8 cellular contexts compared by ENCODE assay signal in genomic region chr3:195147649-195148121, GRCh38.
DNase-seq lines count a peak whose midpoint lies in the region; ATAC-seq and TF ChIP-seq lines count a peak whose summit lies in the region.

No MANE protein-coding gene starts in this region.

- peak; percentile 73 for DNase-seq in activated CD4-positive, alpha-beta T cell treated with anti-CD3 and anti-CD28 coated beads for 36 hours
- DNase-seq in activated CD4-positive, alpha-beta T cell treated with anti-CD3 and anti-CD28 coated beads, Interleukin-2, amount 50 U/mL, for 4 hours, result no peak
- DNase-seq in activated B cell treated with CpG ODN at 0.5 μM for 24 hours (peak; percentile 34), iris pigment epithelial cell (ENCODE audit: low read depth) (peak; percentile 69), occipital lobe (lab: John Stamatoyannopoulos, UW) (no peak), foreskin keratinocyte (no peak), SKM-1 (lab: John Stamatoyannopoulos, UW; ENCODE audit: unreplicated experiment) (no peak)

- H3K27me3 Mint-ChIP-seq in activated CD4-positive, alpha-beta T cell treated with anti-CD3 and anti-CD28 coated beads for 36 hours, result peaks cover 2% of the 10 kb centered on the region
- no peaks in the 10 kb centered on the region for H3K27me3 Mint-ChIP-seq in activated B cell treated with CpG ODN at 0.5 μM for 24 hours

- H3K9me3 Mint-ChIP-seq in activated CD4-positive, alpha-beta T cell treated with anti-CD3 and anti-CD28 coated beads for 36 hours (ENCODE audit: low read depth), result no peaks in the 10 kb centered on the region
- no peaks in the 10 kb centered on the region for H3K9me3 Mint-ChIP-seq in activated B cell treated with CpG ODN at 0.5 μM for 24 hours

- no peak overlapping the region for H3K27ac ChIP-seq in foreskin keratinocyte

- POLR2A ChIA-PET in activated CD4-positive, alpha-beta T cell treated with anti-CD3 and anti-CD28 coated beads for 36 hours (lab: Charles Lee), result no interaction called here
- POLR2A ChIA-PET in activated B cell treated with CpG ODN at 0.5 μM for 24 hours (lab: Charles Lee), result interaction anchor here (1.1 to 5.3 kb wide), 9 partner anchors 8 to 461 kb away, joined by 3 to 44 read pairs (median 7); partner anchors contain the start of gene FAM43A

- peak overlapping the region; percentile 58 for H3K4me3 Mint-ChIP-seq in activated CD4-positive, alpha-beta T cell treated with anti-CD3 and anti-CD28 coated beads for 36 hours
- H3K4me3 Mint-ChIP-seq in activated B cell treated with CpG ODN at 0.5 μM for 24 hours, result peak overlapping the region; percentile 85

- H3K27ac Mint-ChIP-seq in activated CD4-positive, alpha-beta T cell treated with anti-CD3 and anti-CD28 coated beads for 36 hours, result peak overlapping the region; percentile 47
- H3K27ac Mint-ChIP-seq in activated B cell treated with CpG ODN at 0.5 μM for 24 hours, result peak overlapping the region; percentile 84

- peaks cover 3% of the 10 kb centered on the region for H3K36me3 Mint-ChIP-seq in activated CD4-positive, alpha-beta T cell treated with anti-CD3 and anti-CD28 coated beads for 36 hours (ENCODE audit: low read depth)
- H3K36me3 Mint-ChIP-seq in activated B cell treated with CpG ODN at 0.5 μM for 24 hours (ENCODE audit: low read depth), result no peaks in the 10 kb centered on the region

- ATAC-seq in activated CD4-positive, alpha-beta T cell treated with anti-CD3 and anti-CD28 coated beads for 36 hours, result peak; percentile 89
- peak; percentile 80 for ATAC-seq in HG02870 (IDR thresholded peaks at IDR 0.05; ENCODE audit: unreplicated experiment)
- ATAC-seq in activated B cell treated with CpG ODN at 0.5 μM for 24 hours (ENCODE audit: low read depth), result peak; percentile 72
- ATAC-seq in foreskin keratinocyte, result no peak

- peaks cover 34% of the 10 kb centered on the region for H3K4me1 Mint-ChIP-seq in activated CD4-positive, alpha-beta T cell treated with anti-CD3 and anti-CD28 coated beads for 36 hours
- peaks cover 75% of the 10 kb centered on the region for H3K4me1 Mint-ChIP-seq in activated B cell treated with CpG ODN at 0.5 μM for 24 hours

- H3K4me1 ChIP-seq in foreskin keratinocyte, result peaks cover 17% of the 10 kb centered on the region

- CTCF ChIA-PET in activated CD4-positive, alpha-beta T cell treated with anti-CD3 and anti-CD28 coated beads for 36 hours (lab: Charles Lee), result interaction anchor here (0.6 to 0.9 kb wide), 3 partner anchors 359 to 498 kb away, joined by 3 to 4 read pairs (median 3); no protein-coding TSS in a partner anchor
- CTCF ChIA-PET in activated B cell treated with CpG ODN at 0.5 μM for 24 hours (lab: Charles Lee), result interaction anchor here (0.9 to 1.4 kb wide), 3 partner anchors 18 to 477 kb away, joined by 3 to 4 read pairs (median 3); no protein-coding TSS in a partner anchor

- no peaks in the 10 kb centered on the region for H3K27me3 ChIP-seq in foreskin keratinocyte

- intact Hi-C loops in activated CD4-positive, alpha-beta T cell treated with anti-CD3 and anti-CD28 coated beads for 36 hours (cut with DNase I, micrococcal nuclease), result no loop called here
- intact Hi-C loops in activated B cell treated with CpG ODN at 0.5 μM for 24 hours (cut with micrococcal nuclease), result loop anchor here (1.0 to 2.0 kb wide), 3 partner anchors 10 to 411 kb away; no protein-coding TSS in a partner anchor

- TF ChIP-seq CTCF in activated B cell treated with CpG ODN at 0.5 μM for 24 hours (IDR thresholded peaks at IDR 0.05) (no peak), foreskin keratinocyte (conservative IDR thresholded peaks at IDR 0.05) (no peak)

Comparison
In these comparisons a context has a peak if more than half of its experiments do, and no peak if none do; other contexts are left out.
1. DNase-seq: peak in activated CD4-positive, alpha-beta T cell treated with anti-CD3 and anti-CD28 coated beads for 36 hours (single experiment), activated B cell treated with CpG ODN at 0.5 μM for 24 hours (single experiment) and iris pigment epithelial cell (single experiment); none in activated CD4-positive, alpha-beta T cell treated with anti-CD3 and anti-CD28 coated beads, Interleukin-2, amount 50 U/mL, for 4 hours (0 of 2), occipital lobe (single experiment), foreskin keratinocyte (0 of 2) and SKM-1 (single experiment).